In the genomic region with DNA sequence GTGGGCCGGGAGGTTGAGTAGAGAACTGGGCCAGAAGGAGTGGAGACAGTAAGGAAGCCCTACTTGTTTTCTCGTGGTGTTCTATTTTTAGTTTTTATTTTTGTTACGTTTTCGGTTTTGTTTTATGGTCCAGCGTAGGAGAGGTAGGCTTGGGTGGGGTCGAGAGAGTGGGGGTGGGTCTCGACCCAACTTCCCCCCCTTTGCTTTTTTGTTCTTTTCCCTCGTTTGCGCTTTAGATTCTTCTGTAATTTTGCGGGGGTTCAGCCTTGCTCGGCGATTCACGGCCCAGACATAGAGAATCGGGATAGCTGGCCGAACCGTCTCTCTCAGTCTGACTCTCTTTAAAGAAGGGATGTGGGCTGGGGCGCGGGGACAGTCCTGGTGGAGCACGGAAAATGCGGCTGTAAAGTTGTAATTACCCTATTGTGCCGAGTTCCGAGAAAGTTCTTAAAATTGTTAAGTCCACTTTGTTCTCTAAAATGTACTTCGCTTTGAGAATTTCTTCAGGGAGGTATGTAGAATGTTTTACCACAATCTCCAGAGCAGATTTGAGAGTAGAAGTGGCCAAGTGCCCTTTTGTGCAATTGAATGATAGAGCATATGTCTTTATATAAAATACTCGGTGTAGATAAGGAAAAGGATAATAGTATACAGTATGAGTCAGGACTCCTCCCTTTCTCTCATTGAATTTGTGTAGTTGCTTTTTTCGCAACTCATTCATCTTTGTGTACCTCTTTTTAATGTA, we compare ENCODE assay signal across 2 cellular contexts.
TF ChIP-seq lines count a peak whose summit lies in the region.

No MANE protein-coding gene starts in this region.

TF ChIP-seq in SK-N-SH treated with all-trans-retinoic acid at 6 μM for 48 hours, 23 proteins besides CTCF, POLR2A, EP300 and RAD21:
- TF ChIP-seq CREB5 (CRISPR knock-in tag; IDR thresholded peaks at IDR 0.05; ENCODE audit: low read depth): 0 out of 2 replicates have a peak, but pooled peaks have one; percentile 38
- TF ChIP-seq ARNTL (CRISPR knock-in tag; IDR thresholded peaks at IDR 0.05; ENCODE audit: borderline replicate concordance, low read depth): no peak
- TF ChIP-seq, protein P1, sequence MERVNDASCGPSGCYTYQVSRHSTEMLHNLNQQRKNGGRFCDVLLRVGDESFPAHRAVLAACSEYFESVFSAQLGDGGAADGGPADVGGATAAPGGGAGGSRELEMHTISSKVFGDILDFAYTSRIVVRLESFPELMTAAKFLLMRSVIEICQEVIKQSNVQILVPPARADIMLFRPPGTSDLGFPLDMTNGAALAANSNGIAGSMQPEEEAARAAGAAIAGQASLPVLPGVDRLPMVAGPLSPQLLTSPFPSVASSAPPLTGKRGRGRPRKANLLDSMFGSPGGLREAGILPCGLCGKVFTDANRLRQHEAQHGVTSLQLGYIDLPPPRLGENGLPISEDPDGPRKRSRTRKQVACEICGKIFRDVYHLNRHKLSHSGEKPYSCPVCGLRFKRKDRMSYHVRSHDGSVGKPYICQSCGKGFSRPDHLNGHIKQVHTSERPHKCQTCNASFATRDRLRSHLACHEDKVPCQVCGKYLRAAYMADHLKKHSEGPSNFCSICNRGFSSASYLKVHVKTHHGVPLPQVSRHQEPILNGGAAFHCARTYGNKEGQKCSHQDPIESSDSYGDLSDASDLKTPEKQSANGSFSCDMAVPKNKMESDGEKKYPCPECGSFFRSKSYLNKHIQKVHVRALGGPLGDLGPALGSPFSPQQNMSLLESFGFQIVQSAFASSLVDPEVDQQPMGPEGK (CRISPR knock-in tag; IDR thresholded peaks at IDR 0.05; ENCODE audit: borderline replicate concordance): peak; percentile 76; the same call in 1 of the 2 replicates
- TF ChIP-seq PPARA (CRISPR knock-in tag; IDR thresholded peaks at IDR 0.05; ENCODE audit: borderline replicate concordance): no peak
- no peak for TF ChIP-seq ZC3H10 (CRISPR knock-in tag; IDR thresholded peaks at IDR 0.05)
- TF ChIP-seq ZNF8 (CRISPR knock-in tag; IDR thresholded peaks at IDR 0.05): no peak

TF ChIP-seq in K562, 482 proteins besides CTCF, POLR2A, EP300 and RAD21 (continues in another document):
- no peak for TF ChIP-seq THAP12 (CRISPR knock-in tag; IDR thresholded peaks at IDR 0.05)
- TF ChIP-seq MCM3 (IDR thresholded peaks at IDR 0.05): no peak
- TF ChIP-seq TCF7L2 (IDR thresholded peaks at IDR 0.05; ENCODE audit: low read depth, low read length): no peak
- no peak for TF ChIP-seq ETV6 (IDR thresholded peaks at IDR 0.05; ENCODE audit: borderline replicate concordance in 1 of 2, low read depth in 2 of 2, low read length in 1 of 2)
- TF ChIP-seq ETV6 (CRISPR knock-in tag; IDR thresholded peaks at IDR 0.05; ENCODE audit: borderline replicate concordance): no peak
- no peak for TF ChIP-seq SP2 (IDR thresholded peaks at IDR 0.05; ENCODE audit: extremely low read depth, low read depth, low read length, poor library complexity, severe bottlenecking)
- TF ChIP-seq, protein P1 (CRISPR knock-in tag; IDR thresholded peaks at IDR 0.05; ENCODE audit: borderline replicate concordance): no peak
- TF ChIP-seq SETDB1 (IDR thresholded peaks at IDR 0.05; ENCODE audit: low read length): no peak
- TF ChIP-seq FOXJ2 (tag; IDR thresholded peaks at IDR 0.05): no peak
- TF ChIP-seq, protein P2, sequence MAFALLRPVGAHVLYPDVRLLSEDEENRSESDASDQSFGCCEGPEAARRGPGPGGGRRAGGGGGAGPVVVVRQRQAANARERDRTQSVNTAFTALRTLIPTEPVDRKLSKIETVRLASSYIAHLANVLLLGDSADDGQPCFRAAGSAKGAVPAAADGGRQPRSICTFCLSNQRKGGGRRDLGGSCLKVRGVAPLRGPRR (CRISPR knock-in tag; IDR thresholded peaks at IDR 0.05): no peak
- TF ChIP-seq HMGN3 (IDR thresholded peaks at IDR 0.05; ENCODE audit: borderline replicate concordance, extremely low read depth, insufficient read length, low read depth, low read length): no peak
- TF ChIP-seq ZNF133 (CRISPR knock-in tag; IDR thresholded peaks at IDR 0.05): no peak
- no peak for TF ChIP-seq CREB1 (IDR thresholded peaks at IDR 0.05)
- TF ChIP-seq CREB1 (CRISPR knock-in tag; IDR thresholded peaks at IDR 0.05): no peak
- no peak for TF ChIP-seq CTBP1 (IDR thresholded peaks at IDR 0.05; ENCODE audit: borderline replicate concordance)
- TF ChIP-seq STAT5B (CRISPR knock-in tag; IDR thresholded peaks at IDR 0.05): no peak
- peak; percentile 82 for TF ChIP-seq ZNF584 (CRISPR knock-in tag; IDR thresholded peaks at IDR 0.05; ENCODE audit: low read depth)
- no peak for TF ChIP-seq MTA3 (IDR thresholded peaks at IDR 0.05; ENCODE audit: borderline replicate concordance)
- TF ChIP-seq RAD51 (IDR thresholded peaks at IDR 0.05; ENCODE audit: borderline replicate concordance, low read depth): peak; percentile 9; the same call in 1 of the 2 replicates
- TF ChIP-seq STAT5A (IDR thresholded peaks at IDR 0.05; ENCODE audit: borderline replicate concordance, low read length): peak; percentile 13; the same call in 1 of the 2 replicates
- TF ChIP-seq PHB2 (IDR thresholded peaks at IDR 0.05; ENCODE audit: low read depth): 0 out of 2 replicates have a peak, but pooled peaks have one; percentile 48
- TF ChIP-seq HDAC1 (IDR thresholded peaks at IDR 0.05): peak in 1 of 2 experiments; percentile 5; a peak in 1 of 4 replicates
- no peak for TF ChIP-seq ZBTB11 (CRISPR knock-in tag; IDR thresholded peaks at IDR 0.05)
- TF ChIP-seq, protein P3, sequence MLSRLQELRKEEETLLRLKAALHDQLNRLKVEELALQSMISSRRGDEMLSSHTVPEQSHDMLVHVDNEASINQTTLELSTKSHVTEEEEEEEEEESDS (CRISPR knock-in tag; IDR thresholded peaks at IDR 0.05): no peak
- TF ChIP-seq XRCC3 (IDR thresholded peaks at IDR 0.05): no peak
- TF ChIP-seq RBM22 (IDR thresholded peaks at IDR 0.05; ENCODE audit: low read depth, low read length, poor library complexity, severe bottlenecking): no peak
- no peak for TF ChIP-seq ZNF512 (tag; IDR thresholded peaks at IDR 0.05)
- TF ChIP-seq, protein P4, sequence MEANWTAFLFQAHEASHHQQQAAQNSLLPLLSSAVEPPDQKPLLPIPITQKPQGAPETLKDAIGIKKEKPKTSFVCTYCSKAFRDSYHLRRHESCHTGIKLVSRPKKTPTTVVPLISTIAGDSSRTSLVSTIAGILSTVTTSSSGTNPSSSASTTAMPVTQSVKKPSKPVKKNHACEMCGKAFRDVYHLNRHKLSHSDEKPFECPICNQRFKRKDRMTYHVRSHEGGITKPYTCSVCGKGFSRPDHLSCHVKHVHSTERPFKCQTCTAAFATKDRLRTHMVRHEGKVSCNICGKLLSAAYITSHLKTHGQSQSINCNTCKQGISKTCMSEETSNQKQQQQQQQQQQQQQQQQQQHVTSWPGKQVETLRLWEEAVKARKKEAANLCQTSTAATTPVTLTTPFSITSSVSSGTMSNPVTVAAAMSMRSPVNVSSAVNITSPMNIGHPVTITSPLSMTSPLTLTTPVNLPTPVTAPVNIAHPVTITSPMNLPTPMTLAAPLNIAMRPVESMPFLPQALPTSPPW (CRISPR knock-in tag; IDR thresholded peaks at IDR 0.05): no peak
- no peak for TF ChIP-seq HDAC2 (IDR thresholded peaks at IDR 0.05)
- no peak for TF ChIP-seq MXD1 (CRISPR knock-in tag; IDR thresholded peaks at IDR 0.05; ENCODE audit: borderline replicate concordance, poor library complexity, severe bottlenecking)
- TF ChIP-seq ZFX (CRISPR knock-in tag; IDR thresholded peaks at IDR 0.05): no peak
- TF ChIP-seq CBFA2T3 (IDR thresholded peaks at IDR 0.05): no peak
- TF ChIP-seq HNRNPLL (IDR thresholded peaks at IDR 0.05; ENCODE audit: low read depth, low read length, poor library complexity, severe bottlenecking): no peak
- TF ChIP-seq RCOR1 (IDR thresholded peaks at IDR 0.05; ENCODE audit: borderline replicate concordance in 1 of 2, low read depth in 2 of 2, low read length in 2 of 2): no peak
- no peak for TF ChIP-seq NUFIP1 (IDR thresholded peaks at IDR 0.05; ENCODE audit: partially characterized antibody)
- TF ChIP-seq CSDE1 (IDR thresholded peaks at IDR 0.05): 0 out of 4 replicates have a peak, but pooled peaks of 1 of the 2 experiments have one; percentile 8
- TF ChIP-seq MECOM (CRISPR knock-in tag; IDR thresholded peaks at IDR 0.05): no peak
- no peak for TF ChIP-seq MCM2 (IDR thresholded peaks at IDR 0.05; ENCODE audit: low read depth)
- TF ChIP-seq POU5F1 (IDR thresholded peaks at IDR 0.05; ENCODE audit: borderline replicate concordance, low read depth, low read length, partially characterized antibody): no peak
- TF ChIP-seq, protein P5, sequence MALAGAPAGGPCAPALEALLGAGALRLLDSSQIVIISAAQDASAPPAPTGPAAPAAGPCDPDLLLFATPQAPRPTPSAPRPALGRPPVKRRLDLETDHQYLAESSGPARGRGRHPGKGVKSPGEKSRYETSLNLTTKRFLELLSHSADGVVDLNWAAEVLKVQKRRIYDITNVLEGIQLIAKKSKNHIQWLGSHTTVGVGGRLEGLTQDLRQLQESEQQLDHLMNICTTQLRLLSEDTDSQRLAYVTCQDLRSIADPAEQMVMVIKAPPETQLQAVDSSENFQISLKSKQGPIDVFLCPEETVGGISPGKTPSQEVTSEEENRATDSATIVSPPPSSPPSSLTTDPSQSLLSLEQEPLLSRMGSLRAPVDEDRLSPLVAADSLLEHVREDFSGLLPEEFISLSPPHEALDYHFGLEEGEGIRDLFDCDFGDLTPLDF (CRISPR knock-in tag; IDR thresholded peaks at IDR 0.05): no peak
- TF ChIP-seq SRF (CRISPR knock-in tag; IDR thresholded peaks at IDR 0.05): no peak
- 0 out of 4 replicates have a peak, but pooled peaks have one; percentile 9 to 23 for TF ChIP-seq ARNT (IDR thresholded peaks at IDR 0.05)
